ENCODE assay signal across 1 cellular context in the genomic region with DNA sequence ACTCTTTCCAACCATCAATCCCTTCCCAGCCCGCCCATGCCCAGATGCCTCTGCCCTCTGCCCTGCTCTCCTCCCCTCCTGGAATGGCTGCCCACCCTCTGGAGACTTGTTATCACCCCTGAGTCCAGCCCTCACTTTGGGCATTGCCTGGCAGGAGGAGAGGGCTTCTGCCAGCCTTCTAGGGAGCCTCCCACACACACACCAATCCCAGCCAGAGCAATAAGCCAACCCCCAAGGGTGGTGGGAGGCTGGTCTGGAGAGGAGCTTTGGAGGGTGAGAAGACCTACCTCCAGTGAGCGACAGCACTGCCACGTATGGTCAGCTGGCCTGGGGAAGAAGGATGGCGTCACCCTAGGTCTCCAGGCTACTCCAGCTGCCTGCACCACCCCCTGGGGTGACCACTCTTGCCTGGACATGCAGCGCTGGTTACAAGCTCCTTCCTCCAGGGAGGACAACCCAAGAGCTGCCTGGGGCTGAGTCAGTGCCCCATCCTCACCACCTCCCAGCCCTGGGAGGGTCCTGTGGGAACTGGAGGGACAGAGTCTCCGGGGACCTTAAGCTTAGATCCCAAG.
TF ChIP-seq lines count a peak whose summit lies in the region.

No MANE protein-coding gene starts in this region.

TF ChIP-seq in HEK293, 187 proteins besides CTCF, POLR2A, EP300 and RAD21 (continued from another document):
- TF ChIP-seq, protein P1, sequence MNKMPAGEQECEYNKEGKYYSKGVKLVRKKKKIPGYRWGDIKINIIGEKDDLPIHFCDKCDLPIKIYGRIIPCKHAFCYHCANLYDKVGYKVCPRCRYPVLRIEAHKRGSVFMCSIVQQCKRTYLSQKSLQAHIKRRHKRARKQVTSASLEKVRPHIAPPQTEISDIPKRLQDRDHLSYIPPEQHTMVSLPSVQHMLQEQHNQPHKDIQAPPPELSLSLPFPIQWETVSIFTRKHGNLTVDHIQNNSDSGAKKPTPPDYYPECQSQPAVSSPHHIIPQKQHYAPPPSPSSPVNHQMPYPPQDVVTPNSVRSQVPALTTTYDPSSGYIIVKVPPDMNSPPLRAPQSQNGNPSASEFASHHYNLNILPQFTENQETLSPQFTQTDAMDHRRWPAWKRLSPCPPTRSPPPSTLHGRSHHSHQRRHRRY (tag by site-specific recombination; IDR thresholded peaks at IDR 0.05) = no peak
- TF ChIP-seq ZNF23 (tag by site-specific recombination; IDR thresholded peaks at IDR 0.05; ENCODE audit: borderline replicate concordance) (no peak), ZNF626 (tag by site-specific recombination; IDR thresholded peaks at IDR 0.05) (no peak), ZFHX2 (tag by site-specific recombination; conservative IDR thresholded peaks at IDR 0.05) (peak; percentile 76), GLIS1 (tag by site-specific recombination; IDR thresholded peaks at IDR 0.05) (peak; percentile 62), ZNF223 (tag by site-specific recombination; IDR thresholded peaks at IDR 0.05) (peak; percentile 31; the same call in 1 of the 2 replicates), KLF1 (tag by site-specific recombination; IDR thresholded peaks at IDR 0.05) (no peak), PRDM10 (tag by site-specific recombination; IDR thresholded peaks at IDR 0.05) (no peak), ZNF239 (tag by site-specific recombination; IDR thresholded peaks at IDR 0.05) (no peak), ZNF2 (tag by site-specific recombination; IDR thresholded peaks at IDR 0.05) (no peak), TRIM28 (IDR thresholded peaks at IDR 0.05; ENCODE audit: borderline replicate concordance, low read length) (no peak), GLI2 (tag by site-specific recombination; IDR thresholded peaks at IDR 0.05; ENCODE audit: borderline replicate concordance, low read depth) (no peak), ZNF501 (tag by site-specific recombination; IDR thresholded peaks at IDR 0.05) (no peak), ZNF426 (tag by site-specific recombination; IDR thresholded peaks at IDR 0.05) (no peak), SP2 (tag by site-specific recombination; IDR thresholded peaks at IDR 0.05) (peak; percentile 34; the same call in 1 of the 2 replicates), ZFP69B (tag by site-specific recombination; IDR thresholded peaks at IDR 0.05) (no peak), ZBTB10 (tag by site-specific recombination; IDR thresholded peaks at IDR 0.05) (no peak), ZNF544 (tag by site-specific recombination; IDR thresholded peaks at IDR 0.05) (no peak), EGR2 (tag by site-specific recombination; IDR thresholded peaks at IDR 0.05; ENCODE audit: low read depth) (peak; percentile 72), ZNF530 (tag by site-specific recombination; IDR thresholded peaks at IDR 0.05; ENCODE audit: low read depth) (no peak), ZFP41 (tag by site-specific recombination; IDR thresholded peaks at IDR 0.05; ENCODE audit: borderline replicate concordance) (no peak), BCL11A (tag by site-specific recombination; IDR thresholded peaks at IDR 0.05; ENCODE audit: low read depth) (no peak), ZNF133 (tag by site-specific recombination; IDR thresholded peaks at IDR 0.05) (no peak), MZF1 (tag by site-specific recombination; IDR thresholded peaks at IDR 0.05; ENCODE audit: borderline replicate concordance) (no peak), ZNF398 (tag by site-specific recombination; IDR thresholded peaks at IDR 0.05) (no peak), ZNF837 (tag by site-specific recombination; IDR thresholded peaks at IDR 0.05) (no peak), OSR2 (tag by site-specific recombination; IDR thresholded peaks at IDR 0.05) (no peak), ZNF394 (tag by site-specific recombination; IDR thresholded peaks at IDR 0.05; ENCODE audit: borderline replicate concordance) (peak; percentile 66; the same call in 1 of the 2 replicates)
- TF ChIP-seq, protein P2, sequence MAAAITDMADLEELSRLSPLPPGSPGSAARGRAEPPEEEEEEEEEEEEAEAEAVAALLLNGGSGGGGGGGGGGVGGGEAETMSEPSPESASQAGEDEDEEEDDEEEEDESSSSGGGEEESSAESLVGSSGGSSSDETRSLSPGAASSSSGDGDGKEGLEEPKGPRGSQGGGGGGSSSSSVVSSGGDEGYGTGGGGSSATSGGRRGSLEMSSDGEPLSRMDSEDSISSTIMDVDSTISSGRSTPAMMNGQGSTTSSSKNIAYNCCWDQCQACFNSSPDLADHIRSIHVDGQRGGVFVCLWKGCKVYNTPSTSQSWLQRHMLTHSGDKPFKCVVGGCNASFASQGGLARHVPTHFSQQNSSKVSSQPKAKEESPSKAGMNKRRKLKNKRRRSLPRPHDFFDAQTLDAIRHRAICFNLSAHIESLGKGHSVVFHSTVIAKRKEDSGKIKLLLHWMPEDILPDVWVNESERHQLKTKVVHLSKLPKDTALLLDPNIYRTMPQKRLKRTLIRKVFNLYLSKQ (tag by site-specific recombination; IDR thresholded peaks at IDR 0.05; ENCODE audit: borderline replicate concordance) = no peak
- TF ChIP-seq, protein P3, sequence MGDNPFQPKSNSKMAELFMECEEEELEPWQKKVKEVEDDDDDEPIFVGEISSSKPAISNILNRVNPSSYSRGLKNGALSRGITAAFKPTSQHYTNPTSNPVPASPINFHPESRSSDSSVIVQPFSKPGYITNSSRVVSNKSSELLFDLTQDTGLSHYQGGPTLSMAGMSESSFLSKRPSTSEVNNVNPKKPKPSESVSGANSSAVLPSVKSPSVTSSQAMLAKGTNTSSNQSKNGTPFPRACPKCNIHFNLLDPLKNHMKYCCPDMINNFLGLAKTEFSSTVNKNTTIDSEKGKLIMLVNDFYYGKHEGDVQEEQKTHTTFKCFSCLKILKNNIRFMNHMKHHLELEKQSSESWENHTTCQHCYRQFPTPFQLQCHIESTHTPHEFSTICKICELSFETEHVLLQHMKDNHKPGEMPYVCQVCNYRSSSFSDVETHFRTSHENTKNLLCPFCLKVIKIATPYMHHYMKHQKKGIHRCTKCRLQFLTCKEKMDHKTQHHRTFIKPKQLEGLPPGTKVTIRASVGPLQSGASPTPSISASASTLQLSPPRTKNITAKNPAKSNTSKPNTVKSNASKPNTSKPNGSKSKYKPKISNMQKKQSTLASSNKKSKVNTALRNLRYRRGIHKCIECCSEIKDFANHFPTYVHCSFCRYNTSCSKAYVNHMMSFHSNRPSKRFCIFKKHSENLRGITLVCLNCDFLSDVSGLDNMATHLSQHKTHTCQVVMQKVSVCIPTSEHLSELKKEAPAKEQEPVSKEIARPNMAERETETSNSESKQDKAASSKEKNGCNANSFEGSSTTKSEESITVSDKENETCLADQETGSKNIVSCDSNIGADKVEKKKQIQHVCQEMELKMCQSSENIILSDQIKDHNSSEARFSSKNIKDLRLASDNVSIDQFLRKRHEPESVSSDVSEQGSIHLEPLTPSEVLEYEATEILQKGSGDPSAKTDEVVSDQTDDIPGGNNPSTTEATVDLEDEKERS (tag by site-specific recombination; IDR thresholded peaks at IDR 0.05) = no peak
- TF ChIP-seq, protein P4, sequence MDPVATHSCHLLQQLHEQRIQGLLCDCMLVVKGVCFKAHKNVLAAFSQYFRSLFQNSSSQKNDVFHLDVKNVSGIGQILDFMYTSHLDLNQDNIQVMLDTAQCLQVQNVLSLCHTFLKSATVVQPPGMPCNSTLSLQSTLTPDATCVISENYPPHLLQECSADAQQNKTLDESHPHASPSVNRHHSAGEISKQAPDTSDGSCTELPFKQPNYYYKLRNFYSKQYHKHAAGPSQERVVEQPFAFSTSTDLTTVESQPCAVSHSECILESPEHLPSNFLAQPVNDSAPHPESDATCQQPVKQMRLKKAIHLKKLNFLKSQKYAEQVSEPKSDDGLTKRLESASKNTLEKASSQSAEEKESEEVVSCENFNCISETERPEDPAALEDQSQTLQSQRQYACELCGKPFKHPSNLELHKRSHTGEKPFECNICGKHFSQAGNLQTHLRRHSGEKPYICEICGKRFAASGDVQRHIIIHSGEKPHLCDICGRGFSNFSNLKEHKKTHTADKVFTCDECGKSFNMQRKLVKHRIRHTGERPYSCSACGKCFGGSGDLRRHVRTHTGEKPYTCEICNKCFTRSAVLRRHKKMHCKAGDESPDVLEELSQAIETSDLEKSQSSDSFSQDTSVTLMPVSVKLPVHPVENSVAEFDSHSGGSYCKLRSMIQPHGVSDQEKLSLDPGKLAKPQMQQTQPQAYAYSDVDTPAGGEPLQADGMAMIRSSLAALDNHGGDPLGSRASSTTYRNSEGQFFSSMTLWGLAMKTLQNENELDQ (tag by site-specific recombination; IDR thresholded peaks at IDR 0.05; ENCODE audit: low read depth) = no peak
- TF ChIP-seq, protein P5, sequence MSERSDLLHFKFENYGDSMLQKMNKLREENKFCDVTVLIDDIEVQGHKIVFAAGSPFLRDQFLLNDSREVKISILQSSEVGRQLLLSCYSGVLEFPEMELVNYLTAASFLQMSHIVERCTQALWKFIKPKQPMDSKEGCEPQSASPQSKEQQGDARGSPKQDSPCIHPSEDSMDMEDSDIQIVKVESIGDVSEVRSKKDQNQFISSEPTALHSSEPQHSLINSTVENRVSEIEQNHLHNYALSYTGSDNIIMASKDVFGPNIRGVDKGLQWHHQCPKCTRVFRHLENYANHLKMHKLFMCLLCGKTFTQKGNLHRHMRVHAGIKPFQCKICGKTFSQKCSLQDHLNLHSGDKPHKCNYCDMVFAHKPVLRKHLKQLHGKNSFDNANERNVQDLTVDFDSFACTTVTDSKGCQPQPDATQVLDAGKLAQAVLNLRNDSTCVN (tag by site-specific recombination; optimal IDR thresholded peaks at IDR 0.05) = no peak
